Comparison of ENCODE assay signal across 8 cellular contexts in genomic region chr15:33194237-33194636, GRCh38. TPM values are rescaled to one million over a fixed set of nuclear protein-coding genes. Genes with fewer than 3 reads are reported as not detected.
DNase-seq lines count a peak whose midpoint lies in the region; ATAC-seq, FAIRE-seq and TF ChIP-seq lines count a peak whose summit lies in the region.

No MANE protein-coding gene starts in this region.

- peaks cover 2 to 6% of the 10 kb centered on the region in 2 donors for H3K27me3 Mint-ChIP-seq in T-cell

- CTCF ChIA-PET in T-cell (lab: Charles Lee), result interaction anchor here (0.6 to 1.6 kb wide), 5 partner anchors 20 to 532 kb away, joined by 4 to 7 read pairs (median 4); no protein-coding TSS in a partner anchor

- TF ChIP-seq CTCF in fibroblast of mammary gland (conservative IDR thresholded peaks at IDR 0.05; ENCODE audit: control insufficient read depth, insufficient read depth, low read depth, low read length), result no peak
- TF ChIP-seq CTCF in retinal pigment epithelial cell (conservative IDR thresholded peaks at IDR 0.05; ENCODE audit: low read depth, low read length), result no peak

- POLR2A ChIA-PET in T-cell (lab: Charles Lee), result interaction anchor here in 1 of 2 donors (0.6 to 1.0 kb wide), 2 partner anchors 8 to 14 kb away, joined by 3 read pairs; no protein-coding TSS in a partner anchor

- H3K4me3 ChIP-seq in GM08714 (ENCODE audit: low read length) (peak overlapping the region; percentile 20; the same call in 1 of the 2 replicates), fibroblast of mammary gland (ENCODE audit: control insufficient read depth, low read depth, low read length) (peak overlapping the region; percentile 61), retinal pigment epithelial cell (ENCODE audit: low read length) (peak overlapping the region; percentile 70)

- peak overlapping the region; percentile 76 to 82 (median 79) for H3K4me3 Mint-ChIP-seq in T-cell

- FAIRE-seq in HTR-8/SVneo (lab: Jason Lieb, UNC), result no peak

- peaks cover 8 to 15% (median 13%) of the 10 kb centered on the region in 3 donors for H3K4me1 Mint-ChIP-seq in T-cell

- peak overlapping the region in 1 of 2 donors; percentile 65 for H3K27ac Mint-ChIP-seq in T-cell

- DNase-seq in T-cell (peak in 5 of 34 experiments; percentile 1 to 3 (median 2)), fibroblast of mammary gland (ENCODE audit: low read depth) (peak; percentile 11), retinal pigment epithelial cell (ENCODE audit: low read depth) (no peak), NCI-H345 (lab: John Stamatoyannopoulos, UW) (no peak), HTR-8/SVneo (ENCODE audit: insufficient read length, low spot score) (no peak)

- H3K9me3 Mint-ChIP-seq in T-cell, result no peaks in the 10 kb centered on the region

- no peaks in the 10 kb centered on the region for H3K36me3 Mint-ChIP-seq in T-cell

- ATAC-seq in T-cell (replicated peaks in 1 of 4) (peak in 1 of 4 experiments; percentile 3), HG03108 (IDR thresholded peaks at IDR 0.05; ENCODE audit: unreplicated experiment) (no peak), GM19455 (IDR thresholded peaks at IDR 0.05; ENCODE audit: unreplicated experiment) (no peak)

RNA-seq across cellular contexts. Expression of gene FMN1, which starts 0.3 kb away (rescaled TPM):
- 10 to 100 TPM in 3 of 5 donors, under 1 TPM in 2; 0.20 to 22.4 (median 14.9) TPM for total RNA-seq in T-cell

Comparison
In these comparisons a context has a peak if more than half of its experiments do, and no peak if none do; other contexts are left out.
1. H3K4me3 ChIP-seq: peak in every context shown above with its lines; median percentile 70 in retinal pigment epithelial cell; 61 in fibroblast of mammary gland; 20 in GM08714.